Comparison of ENCODE assay signal across 25 cellular contexts in genomic region chr11:22516136-22516535, GRCh38.
"Had no signal": no experiment of that assay in that cellular context is flagged by ENCODE, and none has a peak within 500 bp of the region (broad histone marks: within the 10 kb centered on the region; RNA-seq: fewer than 3 reads in every experiment).

No MANE protein-coding gene starts in this region.

- H3K9me3 ChIP-seq: esophagus squamous epithelium, gastroesophageal sphincter, left ventricle myocardium inferior, lower lobe of right lung, prostate gland, right lobe of liver, spleen, thoracic aorta, transverse colon had no signal

- FAIRE-seq: colon, kidney had no signal

- H3K4me3 ChIP-seq: esophagus squamous epithelium, gastroesophageal sphincter, left ventricle myocardium inferior, lower lobe of right lung, prostate gland, right lobe of liver, spleen, thoracic aorta, transverse colon had no signal

- H3K27me3 ChIP-seq: esophagus squamous epithelium, gastroesophageal sphincter, right lobe of liver, spleen, transverse colon had no signal

- H3K36me3 ChIP-seq: esophagus squamous epithelium, gastroesophageal sphincter, left ventricle myocardium inferior, lower lobe of right lung, prostate gland, right lobe of liver, spleen, thoracic aorta, transverse colon had no signal

- H3K27ac ChIP-seq: epithelial cell of prostate, esophagus squamous epithelium, gastroesophageal sphincter, left ventricle myocardium inferior, lower lobe of right lung, parathyroid adenoma, prostate gland, right lobe of liver, spleen, thoracic aorta, transverse colon had no signal

- DNase-seq: effector memory CD8-positive, alpha-beta T cell; esophagus squamous epithelium; foreskin fibroblast; immature natural killer cell; kidney; left cardiac atrium; left ventricle myocardium inferior; lower lobe of right lung; midbrain; naive B cell; right lobe of liver; spleen; stimulated activated CD4-positive, alpha-beta T cell treated with anti-CD3 and anti-CD28 coated beads, Interleukin-15, amount 100 ng/mL, for 24 hours; stimulated activated CD4-positive, alpha-beta T cell treated with anti-CD3 and anti-CD28 coated beads, Interleukin-1b, Interleukin-23, amount 100 ng/mL, for 48 hours; stimulated activated CD4-positive, alpha-beta T cell treated with anti-CD3 and anti-CD28 coated beads, Interleukin-4, amount 100 ng/mL, for 4 hours; stimulated activated naive B cell treated with anti-CD40 and anti-IgM and Interleukin-4, amounts not matched to agents 10 μg/mL and 1 μg/mL and 100 μg/mL, for 72 hours; stimulated activated naive CD8-positive, alpha-beta T cell treated with anti-CD3 and anti-CD28 coated beads, Interleukin-15, amount 100 ng/mL, for 72 hours; substantia nigra; transverse colon had no signal
